In the genomic region with DNA sequence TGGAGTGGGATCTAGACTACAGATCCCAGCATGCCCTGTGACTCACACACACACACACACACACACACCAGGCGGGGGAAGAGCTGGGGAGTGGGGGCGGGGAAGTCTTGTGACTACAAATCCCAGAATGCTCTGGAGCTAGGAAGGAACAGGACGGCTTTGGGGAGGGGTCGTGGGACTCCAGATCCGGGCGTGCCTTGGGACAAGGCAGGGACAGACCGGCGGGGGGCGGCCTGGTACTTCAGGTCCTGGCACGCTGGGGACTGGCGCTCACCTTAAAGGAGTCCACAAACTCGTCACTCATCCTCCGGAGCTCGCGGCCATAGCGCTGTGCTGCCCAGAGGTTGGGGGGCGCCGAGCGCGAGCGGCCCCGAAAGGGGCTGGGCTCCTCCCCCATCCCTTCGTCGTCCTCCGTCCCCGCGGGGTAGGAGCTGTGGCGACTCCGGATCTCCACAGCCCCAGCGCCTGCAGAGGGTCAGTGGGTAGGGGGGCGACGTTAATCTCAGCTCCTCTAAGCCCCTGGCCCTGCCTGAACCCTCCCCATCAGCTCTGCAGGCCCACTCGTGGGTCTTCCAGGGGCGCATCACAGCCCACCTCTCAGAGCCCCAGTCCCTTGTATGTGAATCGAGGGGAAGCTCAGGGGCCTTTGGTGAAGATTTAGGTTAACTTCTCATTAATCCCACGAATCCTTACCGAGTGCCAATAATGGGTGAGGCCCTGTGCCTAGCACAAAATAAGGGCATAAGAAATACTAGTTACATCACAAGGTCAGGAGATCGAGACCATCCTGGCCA, we compare ENCODE assay signal across 1 cellular context.
TF ChIP-seq lines count a peak whose summit lies in the region.

No MANE protein-coding gene starts in this region.

TF ChIP-seq in HEK293, 187 proteins besides CTCF, POLR2A, EP300 and RAD21 (continued from another document):
- TF ChIP-seq PATZ1 (tag by site-specific recombination; IDR thresholded peaks at IDR 0.05) = peak; percentile 79
- TF ChIP-seq KLF8 (tag by site-specific recombination; IDR thresholded peaks at IDR 0.05) = no peak
- TF ChIP-seq ZNF626 (tag by site-specific recombination; IDR thresholded peaks at IDR 0.05) = no peak
- TF ChIP-seq ZFHX2 (tag by site-specific recombination; conservative IDR thresholded peaks at IDR 0.05) = peak; percentile 35
- TF ChIP-seq SP3 (tag by site-specific recombination; IDR thresholded peaks at IDR 0.05) = peak; percentile 79
- TF ChIP-seq ZNF335 (tag by site-specific recombination; conservative IDR thresholded peaks at IDR 0.05) = peak; percentile 50
- TF ChIP-seq ZBTB21 (tag by site-specific recombination; IDR thresholded peaks at IDR 0.05) = no peak
- no peak for TF ChIP-seq ZNF785 (tag by site-specific recombination; IDR thresholded peaks at IDR 0.05)
- no peak for TF ChIP-seq ZNF202 (tag by site-specific recombination; IDR thresholded peaks at IDR 0.05; ENCODE audit: borderline replicate concordance)
- peak; percentile 88 for TF ChIP-seq ZNF76 (tag by site-specific recombination; IDR thresholded peaks at IDR 0.05; ENCODE audit: borderline replicate concordance, low read depth)
- TF ChIP-seq ZNF501 (tag by site-specific recombination; IDR thresholded peaks at IDR 0.05) = 0 out of 2 replicates have a peak, but pooled peaks have one; percentile 54
- no peak for TF ChIP-seq ZNF239 (tag by site-specific recombination; IDR thresholded peaks at IDR 0.05)
- TF ChIP-seq HOXD13 (CRISPR knock-in tag; IDR thresholded peaks at IDR 0.05; ENCODE audit: borderline replicate concordance) = no peak
- no peak for TF ChIP-seq ZNF169 (tag by site-specific recombination; IDR thresholded peaks at IDR 0.05)
